ENCODE assay signal across 10 cellular contexts in the genomic region with DNA sequence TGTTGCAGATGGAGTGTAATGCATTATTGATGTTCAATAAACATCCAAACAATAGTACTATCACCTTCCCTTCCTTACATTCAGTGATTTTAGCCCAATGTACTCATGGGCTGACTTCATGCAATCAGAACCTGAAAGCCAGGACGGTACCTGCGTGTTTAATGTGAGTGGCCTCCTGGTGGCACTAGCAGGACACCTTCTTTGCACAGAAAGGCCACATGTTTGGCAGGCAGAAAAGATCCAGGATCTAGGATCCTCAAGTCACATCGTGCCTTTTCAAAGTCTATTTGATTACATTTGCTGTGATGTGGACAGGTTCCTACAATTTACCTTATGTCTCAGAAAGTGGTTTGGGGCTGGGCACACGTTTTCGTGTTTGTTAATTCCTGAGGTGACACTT.
A peak's percentile ranks its signal among the peaks of the same experiment; 100 is the strongest.
DNase-seq lines count a peak whose midpoint lies in the region; ATAC-seq and TF ChIP-seq lines count a peak whose summit lies in the region.
"Had no signal": no experiment of that assay in that cellular context is flagged by ENCODE, and none has a peak within 500 bp of the region (broad histone marks: within the 10 kb centered on the region; RNA-seq: fewer than 3 reads in every experiment).

No MANE protein-coding gene starts in this region.

- H3K4me3 ChIP-seq in Loucy (ENCODE audit: low read length, poor library complexity, severe bottlenecking) (no peak overlapping the region), neural cell (ENCODE audit: low read length) (no peak overlapping the region), gastrocnemius medialis (no peak overlapping the region)
- H3K4me3 ChIP-seq in CD8-positive, alpha-beta T cell (ENCODE audit: low read depth, low read length) = no peak overlapping the region
- H3K4me3 ChIP-seq: lung had no signal

- H3K9me3 Mint-ChIP-seq in CD8-positive, alpha-beta T cell = no peaks in the 10 kb centered on the region
- H3K9me3 Mint-ChIP-seq: activated naive CD8-positive, alpha-beta T cell treated with anti-CD3 and anti-CD28 coated beads, Interleukin-2, amount 10 ng/mL, durations not matched to agents 7 days and 5 days had no signal

- H3K9me3 ChIP-seq in Loucy (ENCODE audit: insufficient read depth, low read depth, low read length) = no peaks in the 10 kb centered on the region
- no peaks in the 10 kb centered on the region for H3K9me3 ChIP-seq in neural cell (ENCODE audit: low read length)
- H3K9me3 ChIP-seq in gastrocnemius medialis = no peaks in the 10 kb centered on the region
- no peaks in the 10 kb centered on the region for H3K9me3 ChIP-seq in CD8-positive, alpha-beta T cell (ENCODE audit: low read length)

- H3F3A ChIP-seq in Loucy (ENCODE audit: low read depth) (no peaks in the 10 kb centered on the region), neural cell (ENCODE audit: insufficient read depth, low read length, poor library complexity, severe bottlenecking) (peaks cover 3% of the 10 kb centered on the region)

- peak; percentile 46 for DNase-seq in NCI-H2227 (lab: John Stamatoyannopoulos, UW; ENCODE audit: unreplicated experiment)
- DNase-seq in NCI-H2227 treated with DMSO at 0.1 percent for 48 hours (lab: John Stamatoyannopoulos, UW) = no peak
- DNase-seq in astrocyte of the hippocampus (ENCODE audit: low read depth, low spot score) = peak; percentile 76
- DNase-seq in gastrocnemius medialis = no peak
- DNase-seq in CD8-positive, alpha-beta T cell = no peak
- DNase-seq: activated naive CD8-positive, alpha-beta T cell treated with anti-CD3 and anti-CD28 coated beads, Interleukin-2, amount 10 ng/mL, durations not matched to agents 7 days and 5 days had no signal

- no peak for TF ChIP-seq POLR2A in gastrocnemius medialis (IDR thresholded peaks at IDR 0.05)

- H3K27ac ChIP-seq in neural cell (ENCODE audit: low read length) (no peak overlapping the region), gastrocnemius medialis (no peak overlapping the region)
- no peak overlapping the region for H3K27ac ChIP-seq in CD8-positive, alpha-beta T cell (ENCODE audit: low read depth, low read length)

- no peak overlapping the region for H3K4me2 ChIP-seq in Loucy (ENCODE audit: low read depth, low read length, poor library complexity, severe bottlenecking)
- H3K4me2 ChIP-seq in neural cell (ENCODE audit: low read length) = no peak overlapping the region

- H3K4me1 Mint-ChIP-seq in CD8-positive, alpha-beta T cell (ENCODE audit: low read depth) = peaks cover 5% of the 10 kb centered on the region

- CTCF ChIA-PET in CD8-positive, alpha-beta T cell (lab: Charles Lee) = interaction anchor here (0.6 kb wide), 1 partner anchor 77 kb away, joined by 4 read pairs; no protein-coding TSS in a partner anchor

- no peak overlapping the region for H3K27ac Mint-ChIP-seq in CD8-positive, alpha-beta T cell
- H3K27ac Mint-ChIP-seq: activated naive CD8-positive, alpha-beta T cell treated with anti-CD3 and anti-CD28 coated beads, Interleukin-2, amount 10 ng/mL, durations not matched to agents 7 days and 5 days had no signal

- H3K79me2 ChIP-seq in Loucy (ENCODE audit: insufficient read depth, low read length) = no peaks in the 10 kb centered on the region
- no peaks in the 10 kb centered on the region for H3K79me2 ChIP-seq in neural cell (replicated peaks; ENCODE audit: insufficient read depth, low read length)

- H3K9ac ChIP-seq in Loucy (ENCODE audit: low read depth, low read length, poor library complexity, severe bottlenecking) (no peak overlapping the region), neural cell (ENCODE audit: low read length) (no peak overlapping the region)

- H2AFZ ChIP-seq in Loucy (ENCODE audit: low read length) (peak overlapping the region; percentile 22; the same call in 1 of the 2 replicates), neural cell (ENCODE audit: low read depth, low read length) (no peak overlapping the region)

- ATAC-seq in GM19395 (IDR thresholded peaks at IDR 0.05; ENCODE audit: unreplicated experiment) = no peak
- no peak for ATAC-seq in gastrocnemius medialis
- ATAC-seq in CD8-positive, alpha-beta T cell = no peak

- H3K27me3 ChIP-seq in Loucy (ENCODE audit: insufficient read depth, low read length, poor library complexity, severe bottlenecking) (no peaks in the 10 kb centered on the region), neural cell (ENCODE audit: insufficient read depth, low read depth, low read length) (no peaks in the 10 kb centered on the region), gastrocnemius medialis (peaks cover 5 to 11% (median 6%) of the 10 kb centered on the region in 3 donors)
- peaks cover 3% of the 10 kb centered on the region for H3K27me3 ChIP-seq in CD8-positive, alpha-beta T cell (ENCODE audit: insufficient read depth, low read length)

- TF ChIP-seq CTCF in Loucy (conservative IDR thresholded peaks at IDR 0.05; ENCODE audit: low read length) (peak; percentile 72), neural cell (IDR thresholded peaks at IDR 0.05; ENCODE audit: poor library complexity, severe bottlenecking) (peak; percentile 57), gastrocnemius medialis (IDR thresholded peaks at IDR 0.05 in 4 of 5, conservative IDR thresholded peaks at IDR 0.05 in 1 of 5) (no peak)
- no peak for TF ChIP-seq CTCF in CD8-positive, alpha-beta T cell (IDR thresholded peaks at IDR 0.05)

- in situ Hi-C loops in gastrocnemius medialis (cut with MboI; ENCODE audit: low sequenced_read_pairs in 4 of 4) = loop anchor here in 2 of 4 donors (25.0 kb wide), 2 partner anchors 403 to 1397 kb away; no protein-coding TSS in a partner anchor

- intact Hi-C loops in gastrocnemius medialis (cut with DNase I; ENCODE audit: low total_unique reads) = loop anchor here (5.0 to 10.0 kb wide), 3 partner anchors 317 to 415 kb away; no protein-coding TSS in a partner anchor
- intact Hi-C loops in CD8-positive, alpha-beta T cell (cut with DNase I, micrococcal nuclease) = loop anchor here (5.0 to 10.0 kb wide), 4 partner anchors 83 to 1512 kb away; partner anchors contain the start of gene NEDD1 (in 2 of the 2)

- no peak for TF ChIP-seq EP300 in neural cell (conservative IDR thresholded peaks at IDR 0.05; ENCODE audit: poor library complexity, severe bottlenecking)

- H4K20me1 ChIP-seq in Loucy (ENCODE audit: insufficient read depth, low read length, poor library complexity, severe bottlenecking) (no peaks in the 10 kb centered on the region), neural cell (ENCODE audit: insufficient read depth) (no peaks in the 10 kb centered on the region)

- no peaks in the 10 kb centered on the region for H3K4me1 ChIP-seq in Loucy (ENCODE audit: insufficient read depth, low read length, poor library complexity, severe bottlenecking)
- H3K4me1 ChIP-seq in gastrocnemius medialis = peaks cover 4 to 5% of the 10 kb centered on the region in 2 donors
- H3K4me1 ChIP-seq in CD8-positive, alpha-beta T cell (ENCODE audit: insufficient read depth, low read length) = peaks cover 12% of the 10 kb centered on the region

- no peak overlapping the region for H3K4me3 Mint-ChIP-seq in CD8-positive, alpha-beta T cell
- H3K4me3 Mint-ChIP-seq: activated naive CD8-positive, alpha-beta T cell treated with anti-CD3 and anti-CD28 coated beads, Interleukin-2, amount 10 ng/mL, durations not matched to agents 7 days and 5 days had no signal

- TF ChIP-seq RAD21 in neural cell (conservative IDR thresholded peaks at IDR 0.05) = peak; percentile 69

- POLR2A ChIA-PET in CD8-positive, alpha-beta T cell (lab: Charles Lee) = no interaction called here

- no peaks in the 10 kb centered on the region for H3K36me3 Mint-ChIP-seq in CD8-positive, alpha-beta T cell
- H3K36me3 Mint-ChIP-seq: activated naive CD8-positive, alpha-beta T cell treated with anti-CD3 and anti-CD28 coated beads, Interleukin-2, amount 10 ng/mL, durations not matched to agents 7 days and 5 days had no signal

- H3K27me3 Mint-ChIP-seq in CD8-positive, alpha-beta T cell (ENCODE audit: low read depth) = peaks cover 31% of the 10 kb centered on the region

- H3K36me3 ChIP-seq in Loucy (ENCODE audit: insufficient read depth, low read length) = no peaks in the 10 kb centered on the region
- H3K36me3 ChIP-seq in neural cell (ENCODE audit: insufficient read depth, low read length) = no peaks in the 10 kb centered on the region
- no peaks in the 10 kb centered on the region for H3K36me3 ChIP-seq in gastrocnemius medialis
- H3K36me3 ChIP-seq in CD8-positive, alpha-beta T cell (ENCODE audit: insufficient read depth, low read length) = no peaks in the 10 kb centered on the region

- H3K9me2 ChIP-seq in Loucy (replicated peaks; ENCODE audit: low read depth, low read length) (no peaks in the 10 kb centered on the region), neural cell (ENCODE audit: insufficient read depth, low read length) (no peaks in the 10 kb centered on the region)

TF ChIP-seq in neural cell, 6 proteins besides CTCF, POLR2A, EP300 and RAD21:
- TF ChIP-seq POLR2AphosphoS5 (IDR thresholded peaks at IDR 0.05) (no peak), MXI1 (conservative IDR thresholded peaks at IDR 0.05; ENCODE audit: poor library complexity, severe bottlenecking) (no peak), TAF1 (IDR thresholded peaks at IDR 0.05; ENCODE audit: low read depth) (no peak), SMC3 (conservative IDR thresholded peaks at IDR 0.05; ENCODE audit: poor library complexity) (peak; percentile 68), EZH2 (IDR thresholded peaks at IDR 0.05; ENCODE audit: borderline replicate concordance, insufficient read depth, low read length, poor library complexity, severe bottlenecking) (no peak)
TF ChIP-seq in neural cell: peak in this region for 1.

Comparison
In these comparisons a context has a peak if more than half of its experiments do, and no peak if none do; other contexts are left out.
1. DNase-seq: peak in NCI-H2227 (single experiment) and astrocyte of the hippocampus (single experiment); none in NCI-H2227 treated with DMSO at 0.1 percent for 48 hours (single experiment), gastrocnemius medialis (0 of 2) and CD8-positive, alpha-beta T cell (0 of 7).
2. CTCF ChIP-seq: peak in Loucy (single experiment) and neural cell (single experiment); none in gastrocnemius medialis (0 of 5) and CD8-positive, alpha-beta T cell (single experiment).